1 cellular context compared by ENCODE assay signal in the genomic region with DNA sequence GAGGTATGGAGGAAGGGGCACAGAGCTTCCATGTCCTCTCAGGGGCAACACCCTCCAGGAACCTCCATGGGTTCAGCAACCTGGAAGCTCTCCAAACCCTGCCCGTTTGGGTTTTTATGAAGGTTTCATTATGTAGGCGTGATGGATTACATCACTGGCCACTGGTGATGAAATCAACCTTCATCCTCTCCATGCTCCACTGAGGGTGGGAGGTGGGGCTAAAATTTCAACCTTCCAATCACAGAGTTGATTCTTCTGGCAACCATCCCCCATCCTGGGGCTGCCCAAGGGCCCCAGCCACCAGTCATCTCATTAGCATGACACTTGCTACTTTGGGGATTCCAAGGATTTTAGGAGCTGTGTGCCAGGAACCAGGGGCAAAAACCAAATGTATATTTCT.
TF ChIP-seq lines count a peak whose summit lies in the region.

No MANE protein-coding gene starts in this region.

TF ChIP-seq in GM23338, 12 proteins besides CTCF, POLR2A, EP300 and RAD21 (continued from another document):
- TF ChIP-seq, protein P1, sequence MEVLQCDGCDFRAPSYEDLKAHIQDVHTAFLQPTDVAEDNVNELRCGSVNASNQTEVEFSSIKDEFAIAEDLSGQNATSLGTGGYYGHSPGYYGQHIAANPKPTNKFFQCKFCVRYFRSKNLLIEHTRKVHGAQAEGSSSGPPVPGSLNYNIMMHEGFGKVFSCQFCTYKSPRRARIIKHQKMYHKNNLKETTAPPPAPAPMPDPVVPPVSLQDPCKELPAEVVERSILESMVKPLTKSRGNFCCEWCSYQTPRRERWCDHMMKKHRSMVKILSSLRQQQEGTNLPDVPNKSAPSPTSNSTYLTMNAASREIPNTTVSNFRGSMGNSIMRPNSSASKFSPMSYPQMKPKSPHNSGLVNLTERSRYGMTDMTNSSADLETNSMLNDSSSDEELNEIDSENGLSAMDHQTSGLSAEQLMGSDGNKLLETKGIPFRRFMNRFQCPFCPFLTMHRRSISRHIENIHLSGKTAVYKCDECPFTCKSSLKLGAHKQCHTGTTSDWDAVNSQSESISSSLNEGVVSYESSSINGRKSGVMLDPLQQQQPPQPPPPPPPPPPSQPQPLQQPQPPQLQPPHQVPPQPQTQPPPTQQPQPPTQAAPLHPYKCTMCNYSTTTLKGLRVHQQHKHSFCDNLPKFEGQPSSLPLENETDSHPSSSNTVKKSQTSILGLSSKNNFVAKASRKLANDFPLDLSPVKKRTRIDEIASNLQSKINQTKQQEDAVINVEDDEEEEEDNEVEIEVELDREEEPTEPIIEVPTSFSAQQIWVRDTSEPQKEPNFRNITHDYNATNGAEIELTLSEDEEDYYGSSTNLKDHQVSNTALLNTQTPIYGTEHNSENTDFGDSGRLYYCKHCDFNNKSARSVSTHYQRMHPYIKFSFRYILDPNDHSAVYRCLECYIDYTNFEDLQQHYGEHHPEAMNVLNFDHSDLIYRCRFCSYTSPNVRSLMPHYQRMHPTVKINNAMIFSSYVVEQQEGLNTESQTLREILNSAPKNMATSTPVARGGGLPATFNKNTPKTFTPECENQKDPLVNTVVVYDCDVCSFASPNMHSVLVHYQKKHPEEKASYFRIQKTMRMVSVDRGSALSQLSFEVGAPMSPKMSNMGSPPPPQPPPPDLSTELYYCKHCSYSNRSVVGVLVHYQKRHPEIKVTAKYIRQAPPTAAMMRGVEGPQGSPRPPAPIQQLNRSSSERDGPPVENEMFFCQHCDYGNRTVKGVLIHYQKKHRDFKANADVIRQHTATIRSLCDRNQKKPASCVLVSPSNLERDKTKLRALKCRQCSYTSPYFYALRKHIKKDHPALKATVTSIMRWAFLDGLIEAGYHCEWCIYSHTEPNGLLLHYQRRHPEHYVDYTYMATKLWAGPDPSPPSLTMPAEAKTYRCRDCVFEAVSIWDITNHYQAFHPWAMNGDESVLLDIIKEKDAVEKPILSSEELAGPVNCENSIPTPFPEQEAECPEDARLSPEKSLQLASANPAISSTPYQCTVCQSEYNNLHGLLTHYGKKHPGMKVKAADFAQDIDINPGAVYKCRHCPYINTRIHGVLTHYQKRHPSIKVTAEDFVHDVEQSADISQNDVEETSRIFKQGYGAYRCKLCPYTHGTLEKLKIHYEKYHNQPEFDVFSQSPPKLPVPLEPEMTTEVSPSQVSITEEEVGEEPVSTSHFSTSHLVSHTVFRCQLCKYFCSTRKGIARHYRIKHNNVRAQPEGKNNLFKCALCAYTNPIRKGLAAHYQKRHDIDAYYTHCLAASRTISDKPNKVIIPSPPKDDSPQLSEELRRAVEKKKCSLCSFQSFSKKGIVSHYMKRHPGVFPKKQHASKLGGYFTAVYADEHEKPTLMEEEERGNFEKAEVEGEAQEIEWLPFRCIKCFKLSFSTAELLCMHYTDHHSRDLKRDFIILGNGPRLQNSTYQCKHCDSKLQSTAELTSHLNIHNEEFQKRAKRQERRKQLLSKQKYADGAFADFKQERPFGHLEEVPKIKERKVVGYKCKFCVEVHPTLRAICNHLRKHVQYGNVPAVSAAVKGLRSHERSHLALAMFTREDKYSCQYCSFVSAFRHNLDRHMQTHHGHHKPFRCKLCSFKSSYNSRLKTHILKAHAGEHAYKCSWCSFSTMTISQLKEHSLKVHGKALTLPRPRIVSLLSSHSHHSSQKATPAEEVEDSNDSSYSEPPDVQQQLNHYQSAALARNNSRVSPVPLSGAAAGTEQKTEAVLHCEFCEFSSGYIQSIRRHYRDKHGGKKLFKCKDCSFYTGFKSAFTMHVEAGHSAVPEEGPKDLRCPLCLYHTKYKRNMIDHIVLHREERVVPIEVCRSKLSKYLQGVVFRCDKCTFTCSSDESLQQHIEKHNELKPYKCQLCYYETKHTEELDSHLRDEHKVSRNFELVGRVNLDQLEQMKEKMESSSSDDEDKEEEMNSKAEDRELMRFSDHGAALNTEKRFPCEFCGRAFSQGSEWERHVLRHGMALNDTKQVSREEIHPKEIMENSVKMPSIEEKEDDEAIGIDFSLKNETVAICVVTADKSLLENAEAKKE (CRISPR knock-in tag; IDR thresholded peaks at IDR 0.05) = no peak
- no peak for TF ChIP-seq STAT1 (IDR thresholded peaks at IDR 0.05; ENCODE audit: unreplicated experiment)
- TF ChIP-seq ZNF114 (CRISPR knock-in tag; IDR thresholded peaks at IDR 0.05) = no peak
- TF ChIP-seq ZNF331 (CRISPR knock-in tag; IDR thresholded peaks at IDR 0.05; ENCODE audit: low read depth) = no peak
- no peak for TF ChIP-seq EZH2 (IDR thresholded peaks at IDR 0.05; ENCODE audit: low read depth, unreplicated experiment)
